2 cellular contexts compared by ENCODE assay signal in the genomic region with DNA sequence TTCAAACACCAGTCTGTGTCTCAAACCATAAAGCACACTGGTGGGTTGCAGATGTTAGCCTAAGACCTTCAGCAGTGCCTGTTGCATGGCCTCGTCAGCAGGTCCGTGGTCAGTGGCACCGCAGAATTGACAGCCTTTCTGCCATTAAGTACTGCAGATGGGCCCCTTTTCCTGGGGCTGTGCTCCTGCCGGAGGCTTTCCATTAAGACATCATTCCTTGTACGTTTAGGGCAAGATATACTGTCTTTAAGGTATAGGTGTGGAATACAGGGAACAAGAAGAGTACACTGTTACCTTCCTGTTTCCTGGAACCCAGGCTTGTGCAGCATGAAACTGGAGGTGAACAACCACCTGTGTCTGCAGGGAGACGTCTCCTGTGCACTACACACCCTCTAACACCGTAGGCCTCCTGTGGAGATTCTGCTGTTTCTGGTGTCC.
TF ChIP-seq lines count a peak whose summit lies in the region.

No MANE protein-coding gene starts in this region.

TF ChIP-seq in SK-N-SH, 30 proteins besides CTCF, POLR2A, EP300 and RAD21:
- TF ChIP-seq CHD2 (IDR thresholded peaks at IDR 0.05; ENCODE audit: low read length, partially characterized antibody) = no peak
- TF ChIP-seq, protein P1, sequence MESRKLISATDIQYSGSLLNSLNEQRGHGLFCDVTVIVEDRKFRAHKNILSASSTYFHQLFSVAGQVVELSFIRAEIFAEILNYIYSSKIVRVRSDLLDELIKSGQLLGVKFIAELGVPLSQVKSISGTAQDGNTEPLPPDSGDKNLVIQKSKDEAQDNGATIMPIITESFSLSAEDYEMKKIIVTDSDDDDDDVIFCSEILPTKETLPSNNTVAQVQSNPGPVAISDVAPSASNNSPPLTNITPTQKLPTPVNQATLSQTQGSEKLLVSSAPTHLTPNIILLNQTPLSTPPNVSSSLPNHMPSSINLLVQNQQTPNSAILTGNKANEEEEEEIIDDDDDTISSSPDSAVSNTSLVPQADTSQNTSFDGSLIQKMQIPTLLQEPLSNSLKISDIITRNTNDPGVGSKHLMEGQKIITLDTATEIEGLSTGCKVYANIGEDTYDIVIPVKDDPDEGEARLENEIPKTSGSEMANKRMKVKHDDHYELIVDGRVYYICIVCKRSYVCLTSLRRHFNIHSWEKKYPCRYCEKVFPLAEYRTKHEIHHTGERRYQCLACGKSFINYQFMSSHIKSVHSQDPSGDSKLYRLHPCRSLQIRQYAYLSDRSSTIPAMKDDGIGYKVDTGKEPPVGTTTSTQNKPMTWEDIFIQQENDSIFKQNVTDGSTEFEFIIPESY (IDR thresholded peaks at IDR 0.05; ENCODE audit: borderline replicate concordance, low read depth) = no peak
- TF ChIP-seq RFX5 (IDR thresholded peaks at IDR 0.05; ENCODE audit: low read length) = no peak
- TF ChIP-seq POLR2AphosphoS5 (IDR thresholded peaks at IDR 0.05; ENCODE audit: low read depth, low read length) = no peak
- TF ChIP-seq, protein P2, sequence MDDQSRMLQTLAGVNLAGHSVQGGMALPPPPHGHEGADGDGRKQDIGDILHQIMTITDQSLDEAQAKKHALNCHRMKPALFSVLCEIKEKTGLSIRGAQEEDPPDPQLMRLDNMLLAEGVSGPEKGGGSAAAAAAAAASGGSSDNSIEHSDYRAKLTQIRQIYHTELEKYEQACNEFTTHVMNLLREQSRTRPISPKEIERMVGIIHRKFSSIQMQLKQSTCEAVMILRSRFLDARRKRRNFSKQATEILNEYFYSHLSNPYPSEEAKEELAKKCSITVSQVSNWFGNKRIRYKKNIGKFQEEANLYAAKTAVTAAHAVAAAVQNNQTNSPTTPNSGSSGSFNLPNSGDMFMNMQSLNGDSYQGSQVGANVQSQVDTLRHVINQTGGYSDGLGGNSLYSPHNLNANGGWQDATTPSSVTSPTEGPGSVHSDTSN (IDR thresholded peaks at IDR 0.05) = no peak
- no peak for TF ChIP-seq MEF2A (IDR thresholded peaks at IDR 0.05; ENCODE audit: borderline replicate concordance, low read depth)
- TF ChIP-seq NFIC (IDR thresholded peaks at IDR 0.05; ENCODE audit: borderline replicate concordance) = no peak
- no peak for TF ChIP-seq RXRA (IDR thresholded peaks at IDR 0.05; ENCODE audit: borderline replicate concordance, low read depth)
TF ChIP-seq in SK-N-SH: peak in this region for 0.

TF ChIP-seq in SK-N-SH treated with all-trans-retinoic acid at 6 μM for 48 hours, 23 proteins besides CTCF, POLR2A, EP300 and RAD21:
- TF ChIP-seq, protein P3, sequence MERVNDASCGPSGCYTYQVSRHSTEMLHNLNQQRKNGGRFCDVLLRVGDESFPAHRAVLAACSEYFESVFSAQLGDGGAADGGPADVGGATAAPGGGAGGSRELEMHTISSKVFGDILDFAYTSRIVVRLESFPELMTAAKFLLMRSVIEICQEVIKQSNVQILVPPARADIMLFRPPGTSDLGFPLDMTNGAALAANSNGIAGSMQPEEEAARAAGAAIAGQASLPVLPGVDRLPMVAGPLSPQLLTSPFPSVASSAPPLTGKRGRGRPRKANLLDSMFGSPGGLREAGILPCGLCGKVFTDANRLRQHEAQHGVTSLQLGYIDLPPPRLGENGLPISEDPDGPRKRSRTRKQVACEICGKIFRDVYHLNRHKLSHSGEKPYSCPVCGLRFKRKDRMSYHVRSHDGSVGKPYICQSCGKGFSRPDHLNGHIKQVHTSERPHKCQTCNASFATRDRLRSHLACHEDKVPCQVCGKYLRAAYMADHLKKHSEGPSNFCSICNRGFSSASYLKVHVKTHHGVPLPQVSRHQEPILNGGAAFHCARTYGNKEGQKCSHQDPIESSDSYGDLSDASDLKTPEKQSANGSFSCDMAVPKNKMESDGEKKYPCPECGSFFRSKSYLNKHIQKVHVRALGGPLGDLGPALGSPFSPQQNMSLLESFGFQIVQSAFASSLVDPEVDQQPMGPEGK (CRISPR knock-in tag; IDR thresholded peaks at IDR 0.05; ENCODE audit: borderline replicate concordance) = no peak
- TF ChIP-seq RARB (CRISPR knock-in tag; IDR thresholded peaks at IDR 0.05) (no peak), TOX (CRISPR knock-in tag; IDR thresholded peaks at IDR 0.05; ENCODE audit: borderline replicate concordance) (no peak), OSR1 (CRISPR knock-in tag; IDR thresholded peaks at IDR 0.05) (no peak), GLIS3 (CRISPR knock-in tag; IDR thresholded peaks at IDR 0.05) (no peak), ARNTL (CRISPR knock-in tag; IDR thresholded peaks at IDR 0.05; ENCODE audit: borderline replicate concordance, low read depth) (no peak), ZNF8 (CRISPR knock-in tag; IDR thresholded peaks at IDR 0.05) (no peak), CSDC2 (CRISPR knock-in tag; IDR thresholded peaks at IDR 0.05) (no peak), ZFP3 (CRISPR knock-in tag; IDR thresholded peaks at IDR 0.05) (no peak), TCF4 (CRISPR knock-in tag; IDR thresholded peaks at IDR 0.05; ENCODE audit: borderline replicate concordance) (no peak), ZNF70 (CRISPR knock-in tag; IDR thresholded peaks at IDR 0.05) (no peak), ESRRG (CRISPR knock-in tag; IDR thresholded peaks at IDR 0.05) (no peak)
- TF ChIP-seq, protein P4, sequence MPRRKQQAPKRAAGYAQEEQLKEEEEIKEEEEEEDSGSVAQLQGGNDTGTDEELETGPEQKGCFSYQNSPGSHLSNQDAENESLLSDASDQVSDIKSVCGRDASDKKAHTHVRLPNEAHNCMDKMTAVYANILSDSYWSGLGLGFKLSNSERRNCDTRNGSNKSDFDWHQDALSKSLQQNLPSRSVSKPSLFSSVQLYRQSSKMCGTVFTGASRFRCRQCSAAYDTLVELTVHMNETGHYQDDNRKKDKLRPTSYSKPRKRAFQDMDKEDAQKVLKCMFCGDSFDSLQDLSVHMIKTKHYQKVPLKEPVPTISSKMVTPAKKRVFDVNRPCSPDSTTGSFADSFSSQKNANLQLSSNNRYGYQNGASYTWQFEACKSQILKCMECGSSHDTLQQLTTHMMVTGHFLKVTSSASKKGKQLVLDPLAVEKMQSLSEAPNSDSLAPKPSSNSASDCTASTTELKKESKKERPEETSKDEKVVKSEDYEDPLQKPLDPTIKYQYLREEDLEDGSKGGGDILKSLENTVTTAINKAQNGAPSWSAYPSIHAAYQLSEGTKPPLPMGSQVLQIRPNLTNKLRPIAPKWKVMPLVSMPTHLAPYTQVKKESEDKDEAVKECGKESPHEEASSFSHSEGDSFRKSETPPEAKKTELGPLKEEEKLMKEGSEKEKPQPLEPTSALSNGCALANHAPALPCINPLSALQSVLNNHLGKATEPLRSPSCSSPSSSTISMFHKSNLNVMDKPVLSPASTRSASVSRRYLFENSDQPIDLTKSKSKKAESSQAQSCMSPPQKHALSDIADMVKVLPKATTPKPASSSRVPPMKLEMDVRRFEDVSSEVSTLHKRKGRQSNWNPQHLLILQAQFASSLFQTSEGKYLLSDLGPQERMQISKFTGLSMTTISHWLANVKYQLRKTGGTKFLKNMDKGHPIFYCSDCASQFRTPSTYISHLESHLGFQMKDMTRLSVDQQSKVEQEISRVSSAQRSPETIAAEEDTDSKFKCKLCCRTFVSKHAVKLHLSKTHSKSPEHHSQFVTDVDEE (CRISPR knock-in tag; IDR thresholded peaks at IDR 0.05) = no peak
- TF ChIP-seq, protein P5, sequence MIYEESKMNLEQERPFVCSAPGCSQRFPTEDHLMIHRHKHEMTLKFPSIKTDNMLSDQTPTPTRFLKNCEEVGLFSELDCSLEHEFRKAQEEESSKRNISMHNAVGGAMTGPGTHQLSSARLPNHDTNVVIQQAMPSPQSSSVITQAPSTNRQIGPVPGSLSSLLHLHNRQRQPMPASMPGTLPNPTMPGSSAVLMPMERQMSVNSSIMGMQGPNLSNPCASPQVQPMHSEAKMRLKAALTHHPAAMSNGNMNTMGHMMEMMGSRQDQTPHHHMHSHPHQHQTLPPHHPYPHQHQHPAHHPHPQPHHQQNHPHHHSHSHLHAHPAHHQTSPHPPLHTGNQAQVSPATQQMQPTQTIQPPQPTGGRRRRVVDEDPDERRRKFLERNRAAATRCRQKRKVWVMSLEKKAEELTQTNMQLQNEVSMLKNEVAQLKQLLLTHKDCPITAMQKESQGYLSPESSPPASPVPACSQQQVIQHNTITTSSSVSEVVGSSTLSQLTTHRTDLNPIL (CRISPR knock-in tag; IDR thresholded peaks at IDR 0.05; ENCODE audit: low read depth) = no peak
- TF ChIP-seq, protein P6, sequence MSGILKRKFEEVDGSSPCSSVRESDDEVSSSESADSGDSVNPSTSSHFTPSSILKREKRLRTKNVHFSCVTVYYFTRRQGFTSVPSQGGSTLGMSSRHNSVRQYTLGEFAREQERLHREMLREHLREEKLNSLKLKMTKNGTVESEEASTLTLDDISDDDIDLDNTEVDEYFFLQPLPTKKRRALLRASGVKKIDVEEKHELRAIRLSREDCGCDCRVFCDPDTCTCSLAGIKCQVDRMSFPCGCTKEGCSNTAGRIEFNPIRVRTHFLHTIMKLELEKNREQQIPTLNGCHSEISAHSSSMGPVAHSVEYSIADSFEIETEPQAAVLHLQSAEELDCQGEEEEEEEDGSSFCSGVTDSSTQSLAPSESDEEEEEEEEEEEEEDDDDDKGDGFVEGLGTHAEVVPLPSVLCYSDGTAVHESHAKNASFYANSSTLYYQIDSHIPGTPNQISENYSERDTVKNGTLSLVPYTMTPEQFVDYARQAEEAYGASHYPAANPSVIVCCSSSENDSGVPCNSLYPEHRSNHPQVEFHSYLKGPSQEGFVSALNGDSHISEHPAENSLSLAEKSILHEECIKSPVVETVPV (CRISPR knock-in tag; IDR thresholded peaks at IDR 0.05) = no peak
- TF ChIP-seq, protein P7, sequence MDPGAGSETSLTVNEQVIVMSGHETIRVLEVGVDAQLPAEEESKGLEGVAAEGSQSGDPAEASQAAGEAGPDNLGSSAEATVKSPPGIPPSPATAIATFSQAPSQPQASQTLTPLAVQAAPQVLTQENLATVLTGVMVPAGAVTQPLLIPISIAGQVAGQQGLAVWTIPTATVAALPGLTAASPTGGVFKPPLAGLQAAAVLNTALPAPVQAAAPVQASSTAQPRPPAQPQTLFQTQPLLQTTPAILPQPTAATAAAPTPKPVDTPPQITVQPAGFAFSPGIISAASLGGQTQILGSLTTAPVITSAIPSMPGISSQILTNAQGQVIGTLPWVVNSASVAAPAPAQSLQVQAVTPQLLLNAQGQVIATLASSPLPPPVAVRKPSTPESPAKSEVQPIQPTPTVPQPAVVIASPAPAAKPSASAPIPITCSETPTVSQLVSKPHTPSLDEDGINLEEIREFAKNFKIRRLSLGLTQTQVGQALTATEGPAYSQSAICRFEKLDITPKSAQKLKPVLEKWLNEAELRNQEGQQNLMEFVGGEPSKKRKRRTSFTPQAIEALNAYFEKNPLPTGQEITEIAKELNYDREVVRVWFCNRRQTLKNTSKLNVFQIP (CRISPR knock-in tag; IDR thresholded peaks at IDR 0.05; ENCODE audit: borderline replicate concordance, low read depth) = no peak
